1 cellular context compared by ENCODE assay signal in the genomic region with DNA sequence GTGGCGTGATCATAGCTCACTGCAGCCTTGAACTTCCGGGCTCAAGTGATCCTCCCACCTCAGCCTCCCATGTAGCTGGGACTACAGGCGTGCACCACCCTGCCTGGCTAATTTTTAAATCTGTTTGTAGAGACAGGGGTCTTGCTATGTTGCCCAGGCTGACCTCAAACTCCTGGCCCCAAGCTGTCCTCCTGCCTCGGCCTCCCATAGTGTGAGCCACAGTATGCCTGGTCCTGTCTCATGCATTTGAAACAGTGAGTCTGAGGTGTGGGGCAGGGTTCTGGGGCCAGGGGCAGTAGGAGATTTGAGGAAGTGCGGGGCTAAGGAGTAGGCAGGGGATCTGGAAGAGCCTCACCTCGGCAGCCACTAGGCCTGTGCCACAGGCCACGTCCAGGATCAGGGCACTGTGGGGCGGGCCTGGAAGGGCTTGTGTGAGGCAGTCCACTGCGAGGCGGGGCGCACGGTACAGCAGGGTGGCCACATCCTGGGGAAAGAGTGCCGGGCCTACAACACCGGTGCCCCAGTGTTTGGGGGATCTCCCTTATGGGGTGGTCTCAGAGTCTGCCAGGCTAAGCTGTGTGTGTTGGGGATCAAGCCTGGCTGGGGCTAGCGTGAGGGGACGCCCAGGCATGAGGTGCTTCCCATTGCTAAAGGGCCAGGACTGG.
A peak's percentile ranks its signal among the peaks of the same experiment; 100 is the strongest.
TF ChIP-seq lines count a peak whose summit lies in the region.

No MANE protein-coding gene starts in this region.

TF ChIP-seq in K562, 482 proteins besides CTCF, POLR2A, EP300 and RAD21:
- TF ChIP-seq MXI1 (IDR thresholded peaks at IDR 0.05; ENCODE audit: low read depth, low read length), result no peak
- TF ChIP-seq MCM2 (IDR thresholded peaks at IDR 0.05; ENCODE audit: low read depth), result no peak
- no peak for TF ChIP-seq ZNF583 (CRISPR knock-in tag; IDR thresholded peaks at IDR 0.05)
- TF ChIP-seq ZNF121 (CRISPR knock-in tag; conservative IDR thresholded peaks at IDR 0.05), result peak; percentile 89
- TF ChIP-seq SNRNP70 (optimal IDR thresholded peaks at IDR 0.05; ENCODE audit: low read depth, low read length), result no peak
- no peak for TF ChIP-seq GTF2A2 (tag; IDR thresholded peaks at IDR 0.05)
- TF ChIP-seq SPI1 (IDR thresholded peaks at IDR 0.05; ENCODE audit: borderline replicate concordance, low read depth, low read length), result peak; percentile 77
- no peak for TF ChIP-seq ARID1B (IDR thresholded peaks at IDR 0.05)
- TF ChIP-seq ZFP1 (CRISPR knock-in tag; IDR thresholded peaks at IDR 0.05), result no peak
- no peak for TF ChIP-seq SMARCE1 (IDR thresholded peaks at IDR 0.05)
